Comparison of ENCODE assay signal across 27 cellular contexts in genomic region chr1:228334226-228334935, GRCh38.
DNase-seq lines count a peak whose midpoint lies in the region; ATAC-seq and TF ChIP-seq lines count a peak whose summit lies in the region.
"Had no signal": no experiment of that assay in that cellular context is flagged by ENCODE, and none has a peak within 500 bp of the region (broad histone marks: within the 10 kb centered on the region; RNA-seq: fewer than 3 reads in every experiment).

No MANE protein-coding gene starts in this region.

- peak; percentile 1 for DNase-seq in activated CD4-positive, alpha-beta T cell treated with anti-CD3 and anti-CD28 coated beads for 48 hours
- no peak for DNase-seq in activated CD4-positive, alpha-beta T cell treated with anti-CD3 and anti-CD28 coated beads, Interleukin-2, amount 50 U/mL, for 4 hours
- peak in 2 of 3 donors; percentile 6 to 10 for DNase-seq in T-helper 17 cell
- DNase-seq in left lobe of liver (ENCODE audit: low spot score), result peak; percentile 26
- DNase-seq in gastrocnemius medialis, result no peak
- DNase-seq in AG08395 (ENCODE audit: low spot score), result no peak
- DNase-seq: 8988T; activated naive CD4-positive, alpha-beta T cell treated with anti-CD3 and anti-CD28 coated beads for 36 hours; anterior cingulate cortex; dermis blood vessel endothelial cell; DMS53; GM23248; KG1; kidney glomerular epithelial cell; mesenchymal stem cell; MM.1S; NCI-H1436; NCI-H446; stimulated activated CD4-positive, alpha-beta T cell treated with anti-CD3 and anti-CD28 coated beads, Interleukin-4, amount 100 ng/mL, for 4 hours; stimulated activated naive CD4-positive, alpha-beta T cell; WERI-Rb-1 had no signal

- no peak overlapping the region for H3K4me3 ChIP-seq in gastrocnemius medialis
- H3K4me3 ChIP-seq: GM23248, thoracic aorta had no signal

- no peaks in the 10 kb centered on the region for H3K36me3 Mint-ChIP-seq in T-helper 17 cell (ENCODE audit: low read depth)

- no peak for TF ChIP-seq CTCF in gastrocnemius medialis (IDR thresholded peaks at IDR 0.05 in 4 of 5, conservative IDR thresholded peaks at IDR 0.05 in 1 of 5)

- H3K27me3 Mint-ChIP-seq in T-helper 17 cell, result no peaks in the 10 kb centered on the region
- H3K27me3 Mint-ChIP-seq: CD8-positive, alpha-beta memory T cell had no signal

- H3K27ac Mint-ChIP-seq in T-helper 17 cell, result no peak overlapping the region
- H3K27ac Mint-ChIP-seq: activated naive CD4-positive, alpha-beta T cell treated with anti-CD3 and anti-CD28 coated beads for 36 hours had no signal

- no peaks in the 10 kb centered on the region for H3K27me3 ChIP-seq in gastrocnemius medialis

- H3K9me3 ChIP-seq in T-helper 17 cell (ENCODE audit: control insufficient read depth, low read length, poor library complexity, severe bottlenecking) (no peaks in the 10 kb centered on the region), gastrocnemius medialis (no peaks in the 10 kb centered on the region)
- H3K9me3 ChIP-seq: thoracic aorta had no signal

- TF ChIP-seq POLR2A in gastrocnemius medialis (IDR thresholded peaks at IDR 0.05), result no peak

- peak overlapping the region; percentile 6 to 76 (median 35) for H3K27ac ChIP-seq in gastrocnemius medialis
- H3K27ac ChIP-seq: GM23248, RWPE1, thoracic aorta, WERI-Rb-1 had no signal

- in situ Hi-C loops in gastrocnemius medialis (cut with MboI; ENCODE audit: low sequenced_read_pairs in 4 of 4), result no loop called here

- no peak overlapping the region for H3K4me3 Mint-ChIP-seq in T-helper 17 cell
- H3K4me3 Mint-ChIP-seq: activated naive CD4-positive, alpha-beta T cell treated with anti-CD3 and anti-CD28 coated beads for 36 hours; CD8-positive, alpha-beta memory T cell had no signal

- peaks cover 0 to 78% of the 10 kb centered on the region in 2 donors for H3K36me3 ChIP-seq in gastrocnemius medialis
- H3K36me3 ChIP-seq: thoracic aorta, WERI-Rb-1 had no signal

- H3K4me1 Mint-ChIP-seq in T-helper 17 cell, result no peaks in the 10 kb centered on the region
- H3K4me1 Mint-ChIP-seq: CD8-positive, alpha-beta memory T cell had no signal

- ATAC-seq in T-helper 17 cell (no peak), left lobe of liver (no peak), gastrocnemius medialis (no peak), HG03571 (IDR thresholded peaks at IDR 0.05; ENCODE audit: unreplicated experiment) (no peak), HG03342 (IDR thresholded peaks at IDR 0.05; ENCODE audit: unreplicated experiment) (no peak)
- ATAC-seq: right cardiac atrium had no signal

- intact Hi-C loops in gastrocnemius medialis (cut with DNase I; ENCODE audit: low total_unique reads), result no loop called here

- H3K4me1 ChIP-seq in gastrocnemius medialis, result peaks cover 0 to 4% of the 10 kb centered on the region in 2 donors

Comparison
In these comparisons a context has a peak if more than half of its experiments do, and no peak if none do; other contexts are left out.
1. DNase-seq: peak in activated CD4-positive, alpha-beta T cell treated with anti-CD3 and anti-CD28 coated beads for 48 hours (single experiment), T-helper 17 cell (2 of 3) and left lobe of liver (single experiment); none in activated CD4-positive, alpha-beta T cell treated with anti-CD3 and anti-CD28 coated beads, Interleukin-2, amount 50 U/mL, for 4 hours (0 of 2), gastrocnemius medialis (0 of 2) and AG08395 (single experiment).